Comparison of ENCODE assay signal across 24 cellular contexts in genomic region chr3:134879991-134880390, GRCh38.
DNase-seq lines count a peak whose midpoint lies in the region; ATAC-seq and TF ChIP-seq lines count a peak whose summit lies in the region.
"Had no signal": no experiment of that assay in that cellular context is flagged by ENCODE, and none has a peak within 500 bp of the region (broad histone marks: within the 10 kb centered on the region; RNA-seq: fewer than 3 reads in every experiment).

No MANE protein-coding gene starts in this region.

- no peaks in the 10 kb centered on the region for H3K36me3 ChIP-seq in left lung
- H3K36me3 ChIP-seq: cardiac muscle cell had no signal

- H3K27ac ChIP-seq in substantia nigra (ENCODE audit: low read depth, low read length, poor library complexity, severe bottlenecking), result peak overlapping the region; percentile 14
- H3K27ac ChIP-seq in left lung, result no peak overlapping the region
- H3K27ac ChIP-seq: A549, cardiac muscle cell, epithelial cell of prostate had no signal

- intact Hi-C loops in left lung (cut with DNase I), result no loop called here

- ATAC-seq in HG03520 (IDR thresholded peaks at IDR 0.05; ENCODE audit: unreplicated experiment) (no peak), left lung (no peak), GM18867 (IDR thresholded peaks at IDR 0.05; ENCODE audit: unreplicated experiment) (no peak)
- ATAC-seq: A549; activated CD8-positive, alpha-beta T cell treated with anti-CD3 and anti-CD28 coated beads for 36 hours; GM23338; K562; right cardiac atrium had no signal

- H3K4me3 ChIP-seq in left lung, result no peak overlapping the region
- H3K4me3 ChIP-seq: A549, cardiac muscle cell, GM23338, K562 had no signal

- H3K4me1 ChIP-seq in left lung, result no peaks in the 10 kb centered on the region
- H3K4me1 ChIP-seq: A549 had no signal

- TF ChIP-seq CTCF in left lung (IDR thresholded peaks at IDR 0.05), result no peak

- H3K9me3 ChIP-seq in left lung, result no peaks in the 10 kb centered on the region
- H3K9me3 ChIP-seq: A549 had no signal

- DNase-seq in NCI-H526 (lab: John Stamatoyannopoulos, UW) (peak; percentile 11 to 37), NCI-H526 treated with DMSO at 0.1 percent for 48 hours (lab: John Stamatoyannopoulos, UW) (no peak), NCI-H69 (lab: John Stamatoyannopoulos, UW) (peak; percentile 85), inferior parietal cortex (ENCODE audit: extremely low spot score) (peak; percentile 44), substantia nigra (lab: John Stamatoyannopoulos, UW) (peak in 18 of 49 donors; percentile 5 to 56 (median 18)), left lung (no peak)
- DNase-seq: activated CD4-positive, CD25-positive, alpha-beta regulatory T cell; activated CD8-positive, alpha-beta T cell treated with anti-CD3 and anti-CD28 coated beads for 36 hours; activated naive CD4-positive, alpha-beta T cell treated with anti-CD3 and anti-CD28 coated beads, Interleukin-2, amount 10 ng/mL, durations not matched to agents 7 days and 5 days; activated T-cell treated with anti-CD3 and anti-CD28 coated beads, Interleukin-2, amount 50 U/mL, for 1 hour; foreskin fibroblast; GDM1; MV-4-11; NCI-H2171 treated with DMSO at 0.1 percent for 48 hours; right cardiac atrium; stimulated activated CD4-positive, alpha-beta T cell treated with anti-CD3 and anti-CD28 coated beads, Interleukin-15, amount 100 ng/mL, for 24 hours; T1000 had no signal

- no peaks in the 10 kb centered on the region for H3K27me3 ChIP-seq in left lung

Comparison
In these comparisons a context has a peak if more than half of its experiments do, and no peak if none do; other contexts are left out.
1. DNase-seq: peak in NCI-H526 (2 of 2), NCI-H69 (single experiment) and inferior parietal cortex (single experiment); none in NCI-H526 treated with DMSO at 0.1 percent for 48 hours (single experiment) and left lung (0 of 2).